1 cellular context compared by ENCODE assay signal in the genomic region with DNA sequence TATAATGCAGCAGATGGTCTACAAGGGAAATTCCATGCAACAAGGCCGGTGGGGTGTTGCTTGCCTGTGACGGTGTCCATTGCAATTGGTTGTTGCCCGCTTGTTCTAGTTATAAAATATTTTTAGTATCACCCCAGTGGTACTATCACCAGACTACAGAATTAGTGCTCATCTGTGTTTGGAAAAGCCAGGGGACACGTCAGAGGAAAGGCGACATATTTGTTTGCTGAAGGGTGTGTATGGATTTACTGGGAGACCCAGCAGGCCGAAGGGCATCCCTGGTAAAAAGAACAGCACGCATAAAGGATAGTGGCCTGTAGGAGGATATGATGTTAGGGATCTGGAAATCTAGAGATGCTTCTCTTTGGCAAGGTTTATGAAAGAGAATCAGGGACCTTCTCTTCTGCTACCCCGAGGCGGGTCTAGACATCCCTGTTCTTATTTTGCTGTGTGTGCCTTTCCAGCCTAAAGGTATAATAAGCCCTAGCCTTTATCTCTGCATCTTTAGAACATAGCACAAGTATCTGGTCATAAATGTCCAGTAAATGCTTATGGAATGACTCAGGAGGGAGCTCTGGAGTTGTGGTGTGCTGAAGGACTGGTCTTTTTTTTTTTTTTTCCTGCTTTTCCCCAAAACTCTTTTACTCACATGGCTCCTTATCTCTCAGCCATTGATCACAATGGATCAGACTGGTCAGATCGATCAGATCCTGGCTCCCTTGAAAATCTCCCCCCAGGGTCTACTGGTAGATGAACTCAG.
A peak's percentile ranks its signal among the peaks of the same experiment; 100 is the strongest.
TF ChIP-seq lines count a peak whose summit lies in the region.

No MANE protein-coding gene starts in this region.

TF ChIP-seq in endothelial cell of umbilical vein, 7 proteins besides CTCF, POLR2A, EP300 and RAD21:
- peak; percentile 60 for TF ChIP-seq FOS (IDR thresholded peaks at IDR 0.05; ENCODE audit: borderline replicate concordance, insufficient read depth, low read length)
- no peak for TF ChIP-seq EZH2 (IDR thresholded peaks at IDR 0.05; ENCODE audit: borderline replicate concordance, low read depth, low read length, severe bottlenecking)
- TF ChIP-seq POLR2AphosphoS5 (IDR thresholded peaks at IDR 0.05; ENCODE audit: insufficient read depth, low read depth, low read length): no peak
- TF ChIP-seq JUN (IDR thresholded peaks at IDR 0.05; ENCODE audit: borderline replicate concordance, insufficient read depth, insufficient read length, low read depth): peak; percentile 35
- TF ChIP-seq GATA2 (IDR thresholded peaks at IDR 0.05; ENCODE audit: insufficient read depth, insufficient read length, low read depth, low read length): peak; percentile 94
- no peak for TF ChIP-seq MYC (IDR thresholded peaks at IDR 0.05; ENCODE audit: low read depth, low read length)
